In genomic region chr16:1469141-1469540, GRCh38 we compare ENCODE assay signal across 16 cellular contexts. TPM values are rescaled to one million over a fixed set of nuclear protein-coding genes. Genes with fewer than 3 reads are reported as not detected.
DNase-seq lines count a peak whose midpoint lies in the region; ATAC-seq, FAIRE-seq and TF ChIP-seq lines count a peak whose summit lies in the region.
"Not testable (repeated sequence)": the region's sequence is repeated elsewhere in the genome, so short reads cannot be mapped to it uniquely, and the experiment has no call there.
"Had no signal": no experiment of that assay in that cellular context is flagged by ENCODE, and none has a peak within 500 bp of the region (broad histone marks: within the 10 kb centered on the region; RNA-seq: fewer than 3 reads in every experiment).

No MANE protein-coding gene starts in this region.

- H4K20me1 ChIP-seq in BLaER1 treated with 17β-estradiol and CSF1 and Interleukin-3, amounts not matched to agents 10 nM and 100 nM: peaks cover 0 to 90% (median 28%) of the 10 kb centered on the region in 11 experiments; a peak in 14 of 22 replicates
- H4K20me1 ChIP-seq in astrocyte (ENCODE audit: insufficient read depth, low read length): peaks cover 57% of the 10 kb centered on the region

- ATAC-seq in activated B cell treated with CpG ODN at 0.5 μM for 24 hours (ENCODE audit: low read depth); naive B cell (ENCODE audit: low read depth in 2 of 2); stimulated activated naive B cell treated with anti-CD40 and anti-IgM and Interleukin-4, amounts not matched to agents 10 μg/mL and 1 μg/mL and 100 μg/mL, for 72 hours (replicated peaks): not testable (repeated sequence)

- intact Hi-C loops in activated B cell treated with CpG ODN at 0.5 μM for 24 hours (cut with micrococcal nuclease); spleen (cut with DNase I; ENCODE audit: low total_unique reads): not testable (repeated sequence)
- intact Hi-C loops in dendritic cell treated with granulocyte-macrophage colony-stimulating factor and Interleukin-4, amounts not matched to agents 40 ng/mL and 50 ng/mL, for 4 days (cut with micrococcal nuclease): loop anchor here (2.0 kb wide), 1 partner anchor 48 kb away; the partner anchor contains the start of gene UQCC4

- H3K9ac ChIP-seq in BLaER1 treated with 17β-estradiol and CSF1 and Interleukin-3, amounts not matched to agents 10 nM and 100 nM: peak overlapping the region; percentile 95 to 99 (median 99)
- H3K9ac ChIP-seq in astrocyte (ENCODE audit: low read length): not testable (repeated sequence)

- not testable (repeated sequence) for H3K27me3 ChIP-seq in BLaER1 treated with 17β-estradiol and CSF1 and Interleukin-3, amounts not matched to agents 10 nM and 100 nM; HL-60 (ENCODE audit: insufficient read depth, poor library complexity, severe bottlenecking); astrocyte (ENCODE audit: insufficient read depth, low read length); spleen (replicated peaks in 1 of 7)

- not testable (repeated sequence) for TF ChIP-seq CTCF in HL-60 (IDR thresholded peaks at IDR 0.05; ENCODE audit: insufficient read depth, low read length); activated B cell treated with CpG ODN at 0.5 μM for 24 hours (IDR thresholded peaks at IDR 0.05); astrocyte (IDR thresholded peaks at IDR 0.05; ENCODE audit: insufficient read depth, low read depth, low read length); spleen (IDR thresholded peaks at IDR 0.05 in 8 of 11, conservative IDR thresholded peaks at IDR 0.05 in 3 of 11)

- peak overlapping the region; percentile 94 to 99 (median 98) for H3K4me2 ChIP-seq in BLaER1 treated with 17β-estradiol and CSF1 and Interleukin-3, amounts not matched to agents 10 nM and 100 nM
- not testable (repeated sequence) for H3K4me2 ChIP-seq in astrocyte (ENCODE audit: low read length)

- H3K9me3 ChIP-seq in BLaER1 treated with 17β-estradiol and CSF1 and Interleukin-3, amounts not matched to agents 10 nM and 100 nM (replicated peaks in 1 of 11): peaks cover 0 to 11% (median 0%) of the 10 kb centered on the region in 11 experiments; a peak in 1 of 22 replicates
- H3K9me3 ChIP-seq in astrocyte (ENCODE audit: insufficient read depth, low read depth, low read length); spleen: not testable (repeated sequence)

- not testable (repeated sequence) for TF ChIP-seq POLR2A in spleen (IDR thresholded peaks at IDR 0.05)

- peaks cover 36% of the 10 kb centered on the region for H3K36me3 Mint-ChIP-seq in activated B cell treated with CpG ODN at 0.5 μM for 24 hours (ENCODE audit: low read depth)
- not testable (repeated sequence) for H3K36me3 Mint-ChIP-seq in astrocyte (ENCODE audit: low read depth, unreplicated experiment); naive B cell
- peaks cover 60% of the 10 kb centered on the region for H3K36me3 Mint-ChIP-seq in dendritic cell treated with granulocyte-macrophage colony-stimulating factor and Interleukin-4, amounts not matched to agents 40 ng/mL and 50 ng/mL, for 4 days (ENCODE audit: low read depth)
- peaks cover 4 to 22% of the 10 kb centered on the region in 2 donors for H3K36me3 Mint-ChIP-seq in stimulated activated naive B cell treated with anti-CD40 and anti-IgM and Interleukin-4, amounts not matched to agents 10 μg/mL and 1 μg/mL and 100 μg/mL, for 72 hours

- H3K4me3 ChIP-seq in BLaER1 treated with 17β-estradiol and CSF1 and Interleukin-3, amounts not matched to agents 10 nM and 100 nM: peak overlapping the region; percentile 58 to 98 (median 92)
- H3K4me3 ChIP-seq in HL-60 (replicated peaks; ENCODE audit: insufficient read depth, low read length) (peak overlapping the region; percentile 73), spleen (peak overlapping the region in 1 of 8 donors; percentile 62)
- H3K4me3 ChIP-seq in astrocyte (ENCODE audit: insufficient read depth, low read depth, low read length): not testable (repeated sequence)

- H3K27ac Mint-ChIP-seq in activated B cell treated with CpG ODN at 0.5 μM for 24 hours (peak overlapping the region; percentile 91), astrocyte (ENCODE audit: unreplicated experiment) (peak overlapping the region; percentile 70), naive B cell (peak overlapping the region in 5 of 6 donors; percentile 92 to 99 (median 95))
- H3K27ac Mint-ChIP-seq in dendritic cell treated with granulocyte-macrophage colony-stimulating factor and Interleukin-4, amounts not matched to agents 40 ng/mL and 50 ng/mL, for 4 days: peak overlapping the region; percentile 93
- H3K27ac Mint-ChIP-seq in stimulated activated naive B cell treated with anti-CD40 and anti-IgM and Interleukin-4, amounts not matched to agents 10 μg/mL and 1 μg/mL and 100 μg/mL, for 72 hours: peak overlapping the region; percentile 95

- WGBS in spleen, 5 donors: 66 to 88% (median 73%) methylated on average over 5 of the region's 5 CpGs

- peaks cover 71 to 87% (median 81%) of the 10 kb centered on the region in 10 experiments for H3K4me1 ChIP-seq in BLaER1 treated with 17β-estradiol and CSF1 and Interleukin-3, amounts not matched to agents 10 nM and 100 nM
- peaks cover 20% of the 10 kb centered on the region for H3K4me1 ChIP-seq in astrocyte (ENCODE audit: insufficient read depth, low read length)
- peaks cover 24 to 85% (median 53%) of the 10 kb centered on the region in 6 donors for H3K4me1 ChIP-seq in spleen

- CTCF ChIA-PET in activated B cell treated with CpG ODN at 0.5 μM for 24 hours (lab: Charles Lee): not testable (repeated sequence)

- H2AFZ ChIP-seq in astrocyte (ENCODE audit: low read depth, low read length): not testable (repeated sequence)

- peak overlapping the region; percentile 90 to 100 (median 99) for H3K27ac ChIP-seq in BLaER1 treated with 17β-estradiol and CSF1 and Interleukin-3, amounts not matched to agents 10 nM and 100 nM
- H3K27ac ChIP-seq in HL-60 (replicated peaks) (peak overlapping the region; percentile 99), spleen (peak overlapping the region in 6 of 8 donors; percentile 71 to 88 (median 81))
- not testable (repeated sequence) for H3K27ac ChIP-seq in astrocyte (ENCODE audit: low read depth, low read length)

- DNase-seq in HL-60 (ENCODE audit: low read depth in 1 of 2, low spot score in 1 of 2); activated B cell treated with CpG ODN at 0.5 μM for 24 hours; astrocyte (ENCODE audit: low read depth); naive B cell; spleen; stimulated activated naive B cell treated with anti-CD40 and anti-IgM and Interleukin-4, amounts not matched to agents 10 μg/mL and 1 μg/mL and 100 μg/mL, for 72 hours: not testable (repeated sequence)

- H3K4me1 Mint-ChIP-seq in activated B cell treated with CpG ODN at 0.5 μM for 24 hours: peaks cover 55% of the 10 kb centered on the region
- H3K4me1 Mint-ChIP-seq in astrocyte (ENCODE audit: low read depth, unreplicated experiment): peaks cover 18% of the 10 kb centered on the region
- peaks cover 68% of the 10 kb centered on the region for H3K4me1 Mint-ChIP-seq in dendritic cell treated with granulocyte-macrophage colony-stimulating factor and Interleukin-4, amounts not matched to agents 40 ng/mL and 50 ng/mL, for 4 days (ENCODE audit: low read depth)
- peaks cover 36 to 64% (median 55%) of the 10 kb centered on the region in 3 donors for H3K4me1 Mint-ChIP-seq in naive B cell
- peaks cover 37 to 62% of the 10 kb centered on the region in 2 donors for H3K4me1 Mint-ChIP-seq in stimulated activated naive B cell treated with anti-CD40 and anti-IgM and Interleukin-4, amounts not matched to agents 10 μg/mL and 1 μg/mL and 100 μg/mL, for 72 hours

- FAIRE-seq in astrocyte (lab: Jason Lieb, UNC): not testable (repeated sequence)

- peaks cover 76% of the 10 kb centered on the region for H3K79me2 ChIP-seq in astrocyte (ENCODE audit: insufficient read depth, low read length)

- not testable (repeated sequence) for H3K27me3 Mint-ChIP-seq in activated B cell treated with CpG ODN at 0.5 μM for 24 hours; astrocyte (ENCODE audit: low read depth, unreplicated experiment); dendritic cell treated with granulocyte-macrophage colony-stimulating factor and Interleukin-4, amounts not matched to agents 40 ng/mL and 50 ng/mL, for 4 days; naive B cell; stimulated activated naive B cell treated with anti-CD40 and anti-IgM and Interleukin-4, amounts not matched to agents 10 μg/mL and 1 μg/mL and 100 μg/mL, for 72 hours

- POLR2A ChIA-PET in activated B cell treated with CpG ODN at 0.5 μM for 24 hours (lab: Charles Lee): interaction anchor here (0.7 to 3.7 kb wide), 2 partner anchors 10 to 217 kb away, joined by 4 to 30 read pairs; no protein-coding TSS in a partner anchor

- peaks cover 19 to 34% (median 25%) of the 10 kb centered on the region in 11 experiments for H3K36me3 ChIP-seq in BLaER1 treated with 17β-estradiol and CSF1 and Interleukin-3, amounts not matched to agents 10 nM and 100 nM
- H3K36me3 ChIP-seq in astrocyte (ENCODE audit: insufficient read depth, low read length): not testable (repeated sequence)
- peaks cover 0 to 23% (median 7%) of the 10 kb centered on the region in 6 donors for H3K36me3 ChIP-seq in spleen

- not testable (repeated sequence) for H3K9me3 Mint-ChIP-seq in activated B cell treated with CpG ODN at 0.5 μM for 24 hours; astrocyte (ENCODE audit: unreplicated experiment); dendritic cell treated with granulocyte-macrophage colony-stimulating factor and Interleukin-4, amounts not matched to agents 40 ng/mL and 50 ng/mL, for 4 days; naive B cell; stimulated activated naive B cell treated with anti-CD40 and anti-IgM and Interleukin-4, amounts not matched to agents 10 μg/mL and 1 μg/mL and 100 μg/mL, for 72 hours

- H3K4me3 Mint-ChIP-seq in activated B cell treated with CpG ODN at 0.5 μM for 24 hours; astrocyte (ENCODE audit: unreplicated experiment); stimulated activated naive B cell treated with anti-CD40 and anti-IgM and Interleukin-4, amounts not matched to agents 10 μg/mL and 1 μg/mL and 100 μg/mL, for 72 hours: not testable (repeated sequence)
- H3K4me3 Mint-ChIP-seq in dendritic cell treated with granulocyte-macrophage colony-stimulating factor and Interleukin-4, amounts not matched to agents 40 ng/mL and 50 ng/mL, for 4 days: peak overlapping the region; percentile 84
- peak overlapping the region in 7 of 8 donors; percentile 35 to 91 (median 81) for H3K4me3 Mint-ChIP-seq in naive B cell

RNA-seq across cellular contexts. Expression of gene CLCN7, which starts 5.7 kb away (rescaled TPM):
- total RNA-seq in activated B cell treated with CpG ODN at 0.5 μM for 24 hours (127 and 144 TPM in 2 replicates), astrocyte (66.7 and 67.2 TPM in 2 replicates), spleen (100 to 1,000 TPM in 6 of 7 donors, 10 to 100 TPM in 1; 76.5 to 146 (median 127) TPM)
- polyA plus RNA-seq in naive B cell (ENCODE audit: low read depth in 6 of 6) (10 to 100 TPM; 48.6 to 92.2 (median 61.4) TPM), spleen (100 to 1,000 TPM in 1 of 3 donors, 10 to 100 TPM in 2; 43.2 to 117 (median 59.6) TPM)

RNA-seq across cellular contexts. Expression of gene PTX4, which starts 19.6 kb away (rescaled TPM):
- not detected in 2 replicates for total RNA-seq in activated B cell treated with CpG ODN at 0.5 μM for 24 hours
- not detected in 2 replicates for total RNA-seq in astrocyte
- not detected for polyA plus RNA-seq in naive B cell (ENCODE audit: low read depth in 6 of 6)
- under 1 TPM in 5 of 7 donors, not detected in 2; 0.23 to 0.85 (median 0.60) TPM for total RNA-seq in spleen
- polyA plus RNA-seq in spleen: under 1 TPM in 2 of 3 donors, not detected in 1; 0.03 to 0.19 TPM
- total RNA-seq: A172; A673; Caco-2; CD4-positive, CD25-positive, alpha-beta regulatory T cell; CD8-positive, alpha-beta T cell; GM23338; H4; H9 had no signal
- polyA plus RNA-seq: CD4-positive, CD25-positive, alpha-beta regulatory T cell; GM23338 had no signal

RNA-seq across cellular contexts. Expression of gene TELO2, which starts 24.0 kb away (rescaled TPM):
- total RNA-seq in activated B cell treated with CpG ODN at 0.5 μM for 24 hours (72.9 and 78.8 TPM in 2 replicates), astrocyte (21.1 and 22.0 TPM in 2 replicates), spleen (10 to 100 TPM; 28.5 to 64.2 (median 44.0) TPM)
- polyA plus RNA-seq in naive B cell (ENCODE audit: low read depth in 6 of 6) (10 to 100 TPM; 17.3 to 37.1 (median 26.3) TPM), spleen (100 to 1,000 TPM in 1 of 3 donors, 10 to 100 TPM in 2; 60.3 to 110 (median 83.5) TPM)

RNA-seq across cellular contexts. Expression of gene CCDC154, which starts 24.8 kb away (rescaled TPM):
- total RNA-seq in activated B cell treated with CpG ODN at 0.5 μM for 24 hours: 5.1 and 6.7 TPM in 2 replicates
- total RNA-seq in astrocyte: 1.4 and 1.5 TPM in 2 replicates
- under 1 TPM in 2 of 6 donors, not detected in 4; 0.16 to 0.26 TPM for polyA plus RNA-seq in naive B cell (ENCODE audit: low read depth in 6 of 6)
- total RNA-seq in spleen: 1 to 10 TPM; 1.6 to 6.4 (median 3.8) TPM
- 10 to 100 TPM in 2 of 3 donors, 1 to 10 TPM in 1; 8.3 to 18.2 (median 10.8) TPM for polyA plus RNA-seq in spleen
- total RNA-seq: GM23338, H4 had no signal
- polyA plus RNA-seq: CD4-positive, CD25-positive, alpha-beta regulatory T cell had no signal

RNA-seq across cellular contexts. Expression of gene PERCC1, which starts 38.3 kb away (rescaled TPM):
- total RNA-seq in activated B cell treated with CpG ODN at 0.5 μM for 24 hours (0.24 and 0.33 TPM in 2 replicates), astrocyte (not detected in 2 replicates), spleen (1 to 10 TPM in 1 of 7 donors, under 1 TPM in 1, not detected in 5; 0.73 to 1.3 TPM)
- polyA plus RNA-seq in naive B cell (ENCODE audit: low read depth in 6 of 6) (not detected), spleen (under 1 TPM in 1 of 3 donors, not detected in 2; 0.11 TPM)
- total RNA-seq: A172; A673; CD4-positive, CD25-positive, alpha-beta regulatory T cell; GM23338; H4; H9 had no signal
- polyA plus RNA-seq: CD4-positive, CD25-positive, alpha-beta regulatory T cell; GM23338 had no signal
